19 cellular contexts compared by ENCODE assay signal in the genomic region with DNA sequence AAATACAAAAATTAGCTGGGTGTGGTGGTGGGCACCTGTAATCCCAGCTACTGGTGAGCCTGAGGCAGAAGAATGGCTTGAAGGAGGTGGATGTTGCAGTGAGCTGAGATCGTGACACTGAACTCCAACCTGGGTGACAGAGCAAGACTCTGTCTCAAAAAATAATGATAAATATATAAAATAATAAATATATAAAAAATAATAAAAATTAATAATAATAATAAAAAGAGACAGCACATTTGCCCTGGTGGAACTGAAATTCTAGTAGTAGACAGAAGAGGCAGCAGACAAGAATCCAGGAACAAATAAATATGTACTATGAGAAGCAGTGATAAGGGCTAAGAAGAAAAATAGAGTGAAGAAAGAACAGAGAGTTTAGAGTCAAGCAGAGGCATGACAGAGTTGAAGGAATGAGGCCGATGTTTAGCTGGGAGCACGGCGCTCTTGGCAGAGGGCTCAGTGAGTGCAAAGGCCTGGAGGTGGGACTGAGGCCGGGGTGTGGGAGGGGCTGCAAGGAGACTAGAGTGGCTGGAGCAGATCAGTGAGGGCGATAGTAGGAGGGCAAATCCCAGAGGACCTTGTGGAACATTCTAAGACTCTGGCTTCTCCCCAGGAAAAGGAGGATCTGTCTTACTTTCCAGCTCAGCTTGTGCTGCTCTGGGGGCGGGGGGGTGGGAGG.
DNase-seq lines count a peak whose midpoint lies in the region; ATAC-seq and TF ChIP-seq lines count a peak whose summit lies in the region.
"Had no signal": no experiment of that assay in that cellular context is flagged by ENCODE, and none has a peak within 500 bp of the region (broad histone marks: within the 10 kb centered on the region; RNA-seq: fewer than 3 reads in every experiment).

No MANE protein-coding gene starts in this region.

- no peak for ATAC-seq in GM18867 (IDR thresholded peaks at IDR 0.05; ENCODE audit: unreplicated experiment)
- ATAC-seq in activated CD8-positive, alpha-beta T cell treated with anti-CD3 and anti-CD28 coated beads for 36 hours: no peak
- ATAC-seq: CD8-positive, alpha-beta T cell; gastrocnemius medialis had no signal

- TF ChIP-seq POLR2A in adrenal gland (IDR thresholded peaks at IDR 0.05) (no peak), thyroid gland (IDR thresholded peaks at IDR 0.05) (no peak)

- H3K4me1 Mint-ChIP-seq in activated CD8-positive, alpha-beta T cell treated with anti-CD3 and anti-CD28 coated beads for 36 hours (ENCODE audit: low read depth): no peaks in the 10 kb centered on the region
- no peaks in the 10 kb centered on the region for H3K4me1 Mint-ChIP-seq in activated T-helper 2 cell treated with anti-CD3 and anti-CD28 coated beads, Interferon-gamma antibody, Interleukin-2, Interleukin-4, amounts not matched to agents 10 μg/mL and 5 μg/mL and 100 μg/mL, durations not matched to agents 14 hours and 24 hours and 36 hours (ENCODE audit: low read depth)

- CTCF ChIA-PET in activated CD8-positive, alpha-beta T cell treated with anti-CD3 and anti-CD28 coated beads for 36 hours (lab: Charles Lee): no interaction called here

- no peak overlapping the region for H3K27ac Mint-ChIP-seq in activated CD8-positive, alpha-beta T cell treated with anti-CD3 and anti-CD28 coated beads for 36 hours
- H3K27ac Mint-ChIP-seq in activated T-helper 2 cell treated with anti-CD3 and anti-CD28 coated beads, Interferon-gamma antibody, Interleukin-2, Interleukin-4, amounts not matched to agents 10 μg/mL and 5 μg/mL and 100 μg/mL, durations not matched to agents 14 hours and 24 hours and 36 hours: no peak overlapping the region
- H3K27ac Mint-ChIP-seq: activated B cell treated with CpG ODN at 0.5 μM for 24 hours; activated CD4-positive, alpha-beta memory T cell treated with anti-CD3 and anti-CD28 coated beads for 36 hours; activated naive CD4-positive, alpha-beta T cell treated with anti-CD3 and anti-CD28 coated beads for 36 hours; CD8-positive, alpha-beta T cell had no signal

- H3K4me1 ChIP-seq in adrenal gland (replicated peaks in 1 of 2): no peaks in the 10 kb centered on the region
- H3K4me1 ChIP-seq in cardiac muscle cell (ENCODE audit: low read depth): no peaks in the 10 kb centered on the region
- no peaks in the 10 kb centered on the region for H3K4me1 ChIP-seq in thyroid gland
- H3K4me1 ChIP-seq: gastrocnemius medialis, lower lobe of right lung had no signal

- H3K4me3 ChIP-seq in adrenal gland: no peak overlapping the region
- H3K4me3 ChIP-seq in cardiac muscle cell: no peak overlapping the region
- H3K4me3 ChIP-seq in thyroid gland (replicated peaks in 1 of 3): no peak overlapping the region
- H3K4me3 ChIP-seq: gastrocnemius medialis, lower lobe of right lung, SK-N-MC had no signal

- H3K9me3 ChIP-seq in adrenal gland (replicated peaks in 1 of 3) (no peaks in the 10 kb centered on the region), cardiac muscle cell (ENCODE audit: low read depth) (no peaks in the 10 kb centered on the region), thyroid gland (no peaks in the 10 kb centered on the region)
- H3K9me3 ChIP-seq: gastrocnemius medialis, lower lobe of right lung had no signal

- peak in 6 of 7 donors; percentile 29 to 72 (median 40) for DNase-seq in adrenal gland
- DNase-seq in cardiac muscle cell (ENCODE audit: low read depth in 1 of 2, low spot score in 1 of 2): peak; percentile 20 to 83
- peak; percentile 76 for DNase-seq in mesenteric fat pad (ENCODE audit: low spot score)
- peak; percentile 51 to 60 for DNase-seq in thyroid gland
- DNase-seq in activated CD8-positive, alpha-beta T cell treated with anti-CD3 and anti-CD28 coated beads for 36 hours: no peak
- DNase-seq in activated T-helper 2 cell treated with anti-CD3 and anti-CD28 coated beads, Interferon-gamma antibody, Interleukin-2, Interleukin-4, amounts not matched to agents 10 μg/mL and 5 μg/mL and 100 μg/mL, durations not matched to agents 14 hours and 24 hours and 36 hours (ENCODE audit: low spot score): no peak
- no peak for DNase-seq in D341Med (ENCODE audit: low spot score)
- DNase-seq: activated B cell treated with CpG ODN at 0.5 μM for 24 hours; activated CD4-positive, alpha-beta memory T cell treated with anti-CD3 and anti-CD28 coated beads for 36 hours; activated naive CD4-positive, alpha-beta T cell treated with anti-CD3 and anti-CD28 coated beads for 36 hours; CD8-positive, alpha-beta T cell; DND-41; gastrocnemius medialis; Karpas-422; lower lobe of right lung; NCI-H1048; NCI-H2081 had no signal

- H3K27me3 Mint-ChIP-seq in activated CD8-positive, alpha-beta T cell treated with anti-CD3 and anti-CD28 coated beads for 36 hours: peaks cover 5% of the 10 kb centered on the region
- no peaks in the 10 kb centered on the region for H3K27me3 Mint-ChIP-seq in activated T-helper 2 cell treated with anti-CD3 and anti-CD28 coated beads, Interferon-gamma antibody, Interleukin-2, Interleukin-4, amounts not matched to agents 10 μg/mL and 5 μg/mL and 100 μg/mL, durations not matched to agents 14 hours and 24 hours and 36 hours (ENCODE audit: low read depth)

- WGBS in adrenal gland, 4 donors: 36 to 49% (median 40%) methylated on average over 7 of the region's 7 CpGs
- 36 to 44% methylated on average over 7 of the region's 7 CpGs for WGBS in thyroid gland, 2 donors

- H3K4me3 Mint-ChIP-seq in activated CD8-positive, alpha-beta T cell treated with anti-CD3 and anti-CD28 coated beads for 36 hours: no peak overlapping the region
- H3K4me3 Mint-ChIP-seq in activated T-helper 2 cell treated with anti-CD3 and anti-CD28 coated beads, Interferon-gamma antibody, Interleukin-2, Interleukin-4, amounts not matched to agents 10 μg/mL and 5 μg/mL and 100 μg/mL, durations not matched to agents 14 hours and 24 hours and 36 hours (ENCODE audit: low read depth): no peak overlapping the region
- H3K4me3 Mint-ChIP-seq: activated B cell treated with CpG ODN at 0.5 μM for 24 hours; activated CD4-positive, alpha-beta memory T cell treated with anti-CD3 and anti-CD28 coated beads for 36 hours; activated naive CD4-positive, alpha-beta T cell treated with anti-CD3 and anti-CD28 coated beads for 36 hours; CD8-positive, alpha-beta T cell had no signal

- intact Hi-C loops in adrenal gland (cut with DNase I): no loop called here
- intact Hi-C loops in thyroid gland (cut with DNase I): no loop called here
- intact Hi-C loops in activated CD8-positive, alpha-beta T cell treated with anti-CD3 and anti-CD28 coated beads for 36 hours (cut with micrococcal nuclease): no loop called here
- intact Hi-C loops in activated T-helper 2 cell treated with anti-CD3 and anti-CD28 coated beads, Interferon-gamma antibody, Interleukin-2, Interleukin-4, amounts not matched to agents 10 μg/mL and 5 μg/mL and 100 μg/mL, durations not matched to agents 14 hours and 24 hours and 36 hours (cut with micrococcal nuclease): no loop called here

- no peaks in the 10 kb centered on the region for H3K36me3 Mint-ChIP-seq in activated CD8-positive, alpha-beta T cell treated with anti-CD3 and anti-CD28 coated beads for 36 hours (ENCODE audit: low read depth)
- no peaks in the 10 kb centered on the region for H3K36me3 Mint-ChIP-seq in activated T-helper 2 cell treated with anti-CD3 and anti-CD28 coated beads, Interferon-gamma antibody, Interleukin-2, Interleukin-4, amounts not matched to agents 10 μg/mL and 5 μg/mL and 100 μg/mL, durations not matched to agents 14 hours and 24 hours and 36 hours (ENCODE audit: low read depth)
- H3K36me3 Mint-ChIP-seq: activated CD4-positive, alpha-beta memory T cell treated with anti-CD3 and anti-CD28 coated beads for 36 hours; CD8-positive, alpha-beta T cell had no signal

- H3K36me3 ChIP-seq in adrenal gland (replicated peaks in 1 of 2) (no peaks in the 10 kb centered on the region), cardiac muscle cell (no peaks in the 10 kb centered on the region), thyroid gland (no peaks in the 10 kb centered on the region)
- H3K36me3 ChIP-seq: gastrocnemius medialis, lower lobe of right lung had no signal

- POLR2A ChIA-PET in activated CD8-positive, alpha-beta T cell treated with anti-CD3 and anti-CD28 coated beads for 36 hours (lab: Charles Lee): no interaction called here

- H3K9me3 Mint-ChIP-seq in activated CD8-positive, alpha-beta T cell treated with anti-CD3 and anti-CD28 coated beads for 36 hours: no peaks in the 10 kb centered on the region
- no peaks in the 10 kb centered on the region for H3K9me3 Mint-ChIP-seq in activated T-helper 2 cell treated with anti-CD3 and anti-CD28 coated beads, Interferon-gamma antibody, Interleukin-2, Interleukin-4, amounts not matched to agents 10 μg/mL and 5 μg/mL and 100 μg/mL, durations not matched to agents 14 hours and 24 hours and 36 hours
- H3K9me3 Mint-ChIP-seq: activated B cell treated with CpG ODN at 0.5 μM for 24 hours; activated CD4-positive, alpha-beta memory T cell treated with anti-CD3 and anti-CD28 coated beads for 36 hours; activated naive CD4-positive, alpha-beta T cell treated with anti-CD3 and anti-CD28 coated beads for 36 hours; CD8-positive, alpha-beta T cell had no signal

- TF ChIP-seq CTCF in adrenal gland (IDR thresholded peaks at IDR 0.05) (no peak), cardiac muscle cell (IDR thresholded peaks at IDR 0.05; ENCODE audit: low read depth, low read length) (no peak), thyroid gland (IDR thresholded peaks at IDR 0.05) (no peak)
- TF ChIP-seq CTCF in activated CD8-positive, alpha-beta T cell treated with anti-CD3 and anti-CD28 coated beads for 36 hours (IDR thresholded peaks at IDR 0.05): no peak

- H3K27ac ChIP-seq in adrenal gland: no peak overlapping the region
- H3K27ac ChIP-seq in cardiac muscle cell: no peak overlapping the region
- no peak overlapping the region for H3K27ac ChIP-seq in thyroid gland
- H3K27ac ChIP-seq: gastrocnemius medialis, lower lobe of right lung, SK-N-MC had no signal

- H3K27me3 ChIP-seq in adrenal gland (peaks cover 2% of the 10 kb centered on the region), cardiac muscle cell (no peaks in the 10 kb centered on the region), thyroid gland (no peaks in the 10 kb centered on the region)

Comparison
In these comparisons a context has a peak if more than half of its experiments do, and no peak if none do; other contexts are left out.
1. DNase-seq: peak in adrenal gland (6 of 7), cardiac muscle cell (2 of 2), mesenteric fat pad (single experiment) and thyroid gland (2 of 2); none in activated CD8-positive, alpha-beta T cell treated with anti-CD3 and anti-CD28 coated beads for 36 hours (single experiment), activated T-helper 2 cell treated with anti-CD3 and anti-CD28 coated beads, Interferon-gamma antibody, Interleukin-2, Interleukin-4, amounts not matched to agents 10 μg/mL and 5 μg/mL and 100 μg/mL, durations not matched to agents 14 hours and 24 hours and 36 hours (single experiment) and D341Med (single experiment).